Comparison of ENCODE assay signal across 21 cellular contexts in genomic region chr7:158077441-158077840, GRCh38.
DNase-seq lines count a peak whose midpoint lies in the region; ATAC-seq lines count a peak whose summit lies in the region.
"Had no signal": no experiment of that assay in that cellular context is flagged by ENCODE, and none has a peak within 500 bp of the region (broad histone marks: within the 10 kb centered on the region; RNA-seq: fewer than 3 reads in every experiment).

No MANE protein-coding gene starts in this region.

- H3K4me3 ChIP-seq in right cardiac atrium (ENCODE audit: low read length) (no peak overlapping the region), neuron (ENCODE audit: low read length) (no peak overlapping the region)
- H3K4me3 ChIP-seq: BLaER1, GM12878, GM23248, HAP-1, SK-N-MC had no signal

- WGBS in right cardiac atrium, result 53% methylated on average over 7 of the region's 7 CpGs

- no peak overlapping the region for H3K27ac ChIP-seq in right cardiac atrium (ENCODE audit: low read length)
- H3K27ac ChIP-seq: 22Rv1, BLaER1, GM23248, KMS-11, SK-N-MC had no signal

- no peaks in the 10 kb centered on the region for H3K9me3 ChIP-seq in right cardiac atrium (ENCODE audit: control insufficient read depth, low read length)
- no peaks in the 10 kb centered on the region for H3K9me3 ChIP-seq in neuron (ENCODE audit: low read length)
- H3K9me3 ChIP-seq: BLaER1, HAP-1 had no signal

- intact Hi-C loops in right cardiac atrium (cut with DNase I) (no loop called here), left ventricle myocardium superior (cut with micrococcal nuclease) (no loop called here)

- DNase-seq in NCI-H1417 (lab: John Stamatoyannopoulos, UW), result peak in 2 of 3 experiments; percentile 61 to 81
- no peak for DNase-seq in NCI-H1417 treated with DMSO at 0.1 percent for 48 hours (lab: John Stamatoyannopoulos, UW)
- peak in 2 of 3 donors; percentile 12 to 24 for DNase-seq in right cardiac atrium
- DNase-seq in left ventricle myocardium superior, result no peak
- DNase-seq in activated CD4-positive, alpha-beta T cell treated with anti-CD3 and anti-CD28 coated beads for 1 hour, result no peak
- DNase-seq in activated gamma-delta T cell (lab: John Stamatoyannopoulos, UW), result no peak
- DNase-seq: ACHN; CD4-positive, alpha-beta T cell; DND-41; GM23248; IMR-90; NCI-H2227 treated with DMSO at 0.1 percent for 48 hours; Right ventricle myocardium superior had no signal

- no peaks in the 10 kb centered on the region for H3K4me1 ChIP-seq in right cardiac atrium (ENCODE audit: control insufficient read depth, insufficient read depth, low read length)
- peaks cover 12% of the 10 kb centered on the region for H3K4me1 ChIP-seq in neuron (ENCODE audit: insufficient read depth, low read length)
- H3K4me1 ChIP-seq: BLaER1, HAP-1 had no signal

- no peak for ATAC-seq in right cardiac atrium
- no peak for ATAC-seq in left ventricle myocardium superior
- no peak for ATAC-seq in HG02981 (IDR thresholded peaks at IDR 0.05; ENCODE audit: unreplicated experiment)
- ATAC-seq: GM12878 had no signal

- no peaks in the 10 kb centered on the region for H3K36me3 ChIP-seq in neuron (ENCODE audit: insufficient read depth, low read length)
- H3K36me3 ChIP-seq: BLaER1, HAP-1 had no signal

- peak overlapping the region; percentile 27 for H2AFZ ChIP-seq in neuron (ENCODE audit: low read depth, low read length)
- H2AFZ ChIP-seq: GM23248 had no signal

- H3K27me3 ChIP-seq in right cardiac atrium (ENCODE audit: control insufficient read depth, insufficient read depth) (no peaks in the 10 kb centered on the region), neuron (ENCODE audit: insufficient read depth, low read length) (peaks cover 4% of the 10 kb centered on the region)
- H3K27me3 ChIP-seq: BLaER1 had no signal

Comparison
In these comparisons a context has a peak if more than half of its experiments do, and no peak if none do; other contexts are left out.
1. DNase-seq: peak in NCI-H1417 (2 of 3) and right cardiac atrium (2 of 3); none in NCI-H1417 treated with DMSO at 0.1 percent for 48 hours (single experiment), left ventricle myocardium superior (single experiment), activated CD4-positive, alpha-beta T cell treated with anti-CD3 and anti-CD28 coated beads for 1 hour (single experiment) and activated gamma-delta T cell (single experiment).